Comparison of ENCODE assay signal across 20 cellular contexts in genomic region chr5:157072508-157072907, GRCh38. TPM values are rescaled to one million over a fixed set of nuclear protein-coding genes. Genes with fewer than 3 reads are reported as not detected.
A peak's percentile ranks its signal among the peaks of the same experiment; 100 is the strongest.
DNase-seq lines count a peak whose midpoint lies in the region; ATAC-seq and TF ChIP-seq lines count a peak whose summit lies in the region.
"Had no signal": no experiment of that assay in that cellular context is flagged by ENCODE, and none has a peak within 500 bp of the region (broad histone marks: within the 10 kb centered on the region; RNA-seq: fewer than 3 reads in every experiment).

No MANE protein-coding gene starts in this region.

- CTCF ChIA-PET in MCF 10A (lab: Yijun Ruan, JAX): interaction anchor here (0.6 kb wide), 1 partner anchor 77 kb away, joined by 3 read pairs; no protein-coding TSS in a partner anchor

- H3K27me3 Mint-ChIP-seq in MCF 10A (ENCODE audit: insufficient read depth, unreplicated experiment): no peaks in the 10 kb centered on the region
- H3K27me3 Mint-ChIP-seq: naive B cell had no signal

- peak; percentile 68 to 75 for ATAC-seq in activated CD4-positive, CD25-positive, alpha-beta regulatory T cell treated with anti-CD3 and anti-CD28 coated beads, Interleukin-2, amount 50 U/mL, for 24 hours
- no peak for ATAC-seq in GM21447 (IDR thresholded peaks at IDR 0.05; ENCODE audit: unreplicated experiment)

- in situ Hi-C loops in ACHN (cut with HindIII; ENCODE audit: low pct_ligation_motif_present, low pct_unique_long_range_greater_than_20kb, low sequenced_read_pairs): no loop called here

- intact Hi-C loops in MCF 10A (cut with micrococcal nuclease): no loop called here

- H3K9me3 Mint-ChIP-seq in MCF 10A (ENCODE audit: unreplicated experiment): no peaks in the 10 kb centered on the region
- H3K9me3 Mint-ChIP-seq: endodermal cell had no signal

- POLR2A ChIA-PET in MCF 10A (lab: Yijun Ruan, JAX): no interaction called here

- no peak overlapping the region for H3K27ac Mint-ChIP-seq in MCF 10A (ENCODE audit: low read depth, unreplicated experiment)
- H3K27ac Mint-ChIP-seq: endodermal cell, naive B cell had no signal

- no peaks in the 10 kb centered on the region for H3K36me3 Mint-ChIP-seq in MCF 10A (ENCODE audit: insufficient read depth, unreplicated experiment)
- H3K36me3 Mint-ChIP-seq: naive B cell had no signal

- DNase-seq in activated CD4-positive, CD25-positive, alpha-beta regulatory T cell (lab: John Stamatoyannopoulos, UW): no peak
- DNase-seq in Daoy (ENCODE audit: low read depth): peak; percentile 46
- DNase-seq in activated CD8-positive, alpha-beta memory T cell treated with anti-CD3 and anti-CD28 coated beads, Interleukin-2, amount 50 U/mL, for 48 hours: peak; percentile 60
- DNase-seq in mucosa of gallbladder (ENCODE audit: low spot score): peak; percentile 44
- no peak for DNase-seq in ACHN
- no peak for DNase-seq in MCF 10A (ENCODE audit: unreplicated experiment)
- DNase-seq: activated effector memory CD4-positive, alpha-beta T cell treated with anti-CD3 and anti-CD28 coated beads, Interleukin-2, amount 50 U/mL, for 16 hours; DMS 273 treated with DMSO at 0.1 percent for 48 hours; endodermal cell; head of caudate nucleus; islet precursor cell; mammary epithelial cell; naive B cell; NCI-H1417; NCI-H524; SJCRH30; tibial artery had no signal

- H3K4me3 Mint-ChIP-seq in MCF 10A (ENCODE audit: unreplicated experiment): no peak overlapping the region
- H3K4me3 Mint-ChIP-seq: endodermal cell, naive B cell had no signal

- TF ChIP-seq CTCF in MCF 10A (IDR thresholded peaks at IDR 0.05; ENCODE audit: unreplicated experiment): no peak

- no TSS peak for BruUV-seq in MCF 10A (replicated peaks; lab: Mats Ljungman, UMichigan)

- H3K4me1 Mint-ChIP-seq in MCF 10A (ENCODE audit: insufficient read depth, unreplicated experiment): peaks cover 16% of the 10 kb centered on the region
- H3K4me1 Mint-ChIP-seq: endodermal cell had no signal

RNA-seq across cellular contexts. Expression of gene HAVCR1, which starts 13.6 kb away (rescaled TPM):
- total RNA-seq in Daoy (2014; rRNA removed; shearing (Covaris generic)): not detected in 2 replicates
- total RNA-seq in mucosa of gallbladder: 0.26 TPM
- 0.42 TPM in 1 of 2 replicates, not detected in the other for total RNA-seq in MCF 10A (2022)
- total RNA-seq: mammary epithelial cell, OCI-LY7 had no signal

RNA-seq across cellular contexts. Expression of gene HAVCR2, which starts 36.3 kb away (rescaled TPM):
- total RNA-seq in Daoy (2014; rRNA removed; shearing (Covaris generic)): 0.12 and 0.97 TPM in 2 replicates
- 9.6 TPM for total RNA-seq in mucosa of gallbladder
- 0.17 TPM in 1 of 2 replicates, not detected in the other for total RNA-seq in MCF 10A (2022)

Comparison
In these comparisons a context has a peak if more than half of its experiments do, and no peak if none do; other contexts are left out.
1. DNase-seq: peak in Daoy (single experiment), activated CD8-positive, alpha-beta memory T cell treated with anti-CD3 and anti-CD28 coated beads, Interleukin-2, amount 50 U/mL, for 48 hours (single experiment) and mucosa of gallbladder (single experiment); none in activated CD4-positive, CD25-positive, alpha-beta regulatory T cell (0 of 4), ACHN (single experiment) and MCF 10A (single experiment).